Comparison of ENCODE assay signal across 8 cellular contexts in the genomic region with DNA sequence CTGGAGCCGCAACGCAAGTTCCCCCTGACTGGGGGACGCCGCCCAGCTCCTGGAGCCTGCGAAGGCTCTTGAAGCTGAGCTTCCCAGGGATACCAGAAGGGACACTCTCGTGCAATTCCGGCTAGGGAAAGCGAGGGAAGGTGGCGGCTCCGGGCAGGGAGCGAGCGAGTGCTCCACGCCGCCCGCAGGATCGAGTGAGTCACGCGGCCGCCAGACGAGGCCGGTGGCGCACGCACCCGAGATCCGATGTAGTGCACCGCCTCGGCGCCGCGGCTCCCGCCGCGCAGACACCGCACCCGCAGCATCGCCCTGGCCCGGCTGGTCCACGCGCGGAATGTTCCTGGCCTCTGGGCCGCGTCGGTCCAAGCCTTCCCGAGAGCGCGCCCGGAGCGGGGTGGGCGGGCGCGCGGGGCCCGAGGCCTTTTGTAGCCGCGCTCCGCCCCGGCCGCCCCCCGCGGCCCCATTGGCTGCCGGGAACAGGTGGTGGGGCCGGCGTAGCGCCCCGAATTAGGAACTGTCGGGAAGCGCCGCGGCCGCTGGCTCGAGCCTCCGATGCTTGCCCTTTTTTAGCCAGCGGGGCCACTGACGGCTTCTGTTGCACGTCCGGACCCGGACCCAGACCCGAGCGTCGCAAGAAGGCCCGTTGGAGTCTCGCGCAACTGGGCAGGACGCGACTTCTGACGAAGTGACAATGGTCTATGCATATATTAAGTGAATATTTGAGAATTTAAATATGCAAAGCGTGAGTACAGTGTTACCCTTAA. TPM values are rescaled to one million over a fixed set of nuclear protein-coding genes. Genes with fewer than 3 reads are reported as not detected.
DNase-seq lines count a peak whose midpoint lies in the region; ATAC-seq and TF ChIP-seq lines count a peak whose summit lies in the region.

Gene GATM (minus strand): TSS at position 396 of the 764 bp plus-strand sequence. CDS start 91 bp downstream, at position 305.

- POLR2A ChIA-PET in T-cell (lab: Charles Lee) = no interaction called here

- ATAC-seq in GM21526 (IDR thresholded peaks at IDR 0.05; ENCODE audit: low FRiP score, unreplicated experiment) = peak; percentile 79
- peak; percentile 78 to 86 (median 84) for ATAC-seq in T-cell (replicated peaks in 1 of 4)

- H3K4me1 ChIP-seq in HUES6 (ENCODE audit: control insufficient read depth, insufficient read depth, low read length) = peaks cover 17% of the 10 kb centered on the region; the same call in 1 of the 2 replicates
- H3K4me1 ChIP-seq in iPS-15b (ENCODE audit: control insufficient read depth, insufficient read depth, low read length) = peaks cover 5% of the 10 kb centered on the region
- peaks cover 0 to 55% (median 33%) of the 10 kb centered on the region in 4 donors for H3K4me1 ChIP-seq in sigmoid colon

- peak; percentile 32 to 57 for TF ChIP-seq POLR2A in sigmoid colon (IDR thresholded peaks at IDR 0.05)

- no peaks in the 10 kb centered on the region for H3K36me3 Mint-ChIP-seq in T-cell

- CTCF ChIA-PET in T-cell (lab: Charles Lee) = no interaction called here

- H3K27me3 Mint-ChIP-seq in T-cell = peaks cover 59% of the 10 kb centered on the region in 2 donors

- peak within 1 kb of the TSS; percentile 73 to 82 (median 76) for H3K4me3 Mint-ChIP-seq in T-cell

- TF ChIP-seq EP300 in sigmoid colon (IDR thresholded peaks at IDR 0.05) = peak in 1 of 4 donors; percentile 21

- H3K4me1 Mint-ChIP-seq in T-cell = peaks cover 20 to 25% (median 22%) of the 10 kb centered on the region in 3 donors

- H3K9me3 ChIP-seq in HUES6 (ENCODE audit: control insufficient read depth, insufficient read depth, low read depth, low read length) (no peaks in the 10 kb centered on the region), iPS-15b (ENCODE audit: control insufficient read depth, insufficient read depth, low read length) (no peaks in the 10 kb centered on the region), sigmoid colon (no peaks in the 10 kb centered on the region)

- H3K27ac Mint-ChIP-seq in T-cell = no peak within 1 kb of the TSS

- TF ChIP-seq CTCF in brain microvascular endothelial cell (IDR thresholded peaks at IDR 0.05; ENCODE audit: low read depth, low read length, missing control alignments) = peak; percentile 70
- peak; percentile 9 to 59 (median 39) for TF ChIP-seq CTCF in sigmoid colon (IDR thresholded peaks at IDR 0.05)

- H3K27ac ChIP-seq in HUES6 (ENCODE audit: low read depth, low read length) (no peak within 1 kb of the TSS; the same call in 1 of the 2 replicates), brain microvascular endothelial cell (no peak within 1 kb of the TSS), sigmoid colon (peak within 1 kb of the TSS; percentile 82 to 93 (median 90))

- H3K27me3 ChIP-seq in HUES6 (ENCODE audit: control insufficient read depth, insufficient read depth, low read length) = peaks cover 53% of the 10 kb centered on the region
- peaks cover 35% of the 10 kb centered on the region for H3K27me3 ChIP-seq in brain microvascular endothelial cell (replicated peaks)
- peaks cover 58% of the 10 kb centered on the region for H3K27me3 ChIP-seq in iPS-15b (ENCODE audit: control insufficient read depth, insufficient read depth, low read length)
- no peaks in the 10 kb centered on the region for H3K27me3 ChIP-seq in sigmoid colon

- H3K36me3 ChIP-seq in HUES6 (ENCODE audit: control insufficient read depth, insufficient read depth, low read length) (no peaks in the 10 kb centered on the region), brain microvascular endothelial cell (replicated peaks) (no peaks in the 10 kb centered on the region), iPS-15b (ENCODE audit: control insufficient read depth, insufficient read depth, low read length) (no peaks in the 10 kb centered on the region), sigmoid colon (peaks cover 0 to 11% (median 0%) of the 10 kb centered on the region in 4 donors)

- H3K9me3 Mint-ChIP-seq in T-cell = no peaks in the 10 kb centered on the region

- peak within 1 kb of the TSS; percentile 60 for H3K9ac ChIP-seq in HUES6 (ENCODE audit: low read length)
- peak within 1 kb of the TSS; percentile 60 for H3K9ac ChIP-seq in iPS-15b (ENCODE audit: low read depth, low read length)

- 8 to 29% methylated on average over 87 of the region's 87 CpGs for WGBS in sigmoid colon, 2 donors

- peak; percentile 59 for DNase-seq in GM04504 (ENCODE audit: low read depth)
- peak in 21 of 34 experiments; percentile 4 to 45 (median 15) for DNase-seq in T-cell
- DNase-seq in brain microvascular endothelial cell = peak; percentile 70
- DNase-seq in sigmoid colon = peak; percentile 94
- DNase-seq in NAMALWA (ENCODE audit: low spot score) = no peak

- in situ Hi-C loops in brain microvascular endothelial cell (cut with HindIII; ENCODE audit: low pct_ligation_motif_present, low sequenced_read_pairs) = no loop called here

- intact Hi-C loops in sigmoid colon (cut with DNase I) = loop anchor here (1.0 to 10.0 kb wide), 5 partner anchors 21 to 844 kb away; partner anchors contain the start of genes B2M, EIF3J and PATL2

- H3K4me3 ChIP-seq in HUES6 (ENCODE audit: low read depth, low read length) (peak within 1 kb of the TSS; percentile 67), brain microvascular endothelial cell (ENCODE audit: low read depth, low read length) (peak within 1 kb of the TSS; percentile 43), iPS-15b (ENCODE audit: low read depth, low read length) (peak within 1 kb of the TSS; percentile 82), sigmoid colon (peak within 1 kb of the TSS; percentile 53 to 65 (median 58))

RNA-seq across cellular contexts. Expression of gene GATM, which starts in this region (rescaled TPM):
- total RNA-seq in T-cell (1 to 10 TPM in 3 of 5 donors, under 1 TPM in 2; 0.49 to 5.5 (median 2.0) TPM), sigmoid colon (10 to 100 TPM; 38.4 to 51.4 (median 42.0) TPM)
- 10 to 100 TPM; 10.2 to 12.0 (median 10.3) TPM for polyA plus RNA-seq in sigmoid colon

Comparison
In these comparisons a context has a peak if more than half of its experiments do, and no peak if none do; other contexts are left out.
1. RNA of gene GATM (total RNA-seq): 38.4 to 51.4 TPM in sigmoid colon; 0.49 to 5.5 TPM in T-cell; every median in the first group is over 4 times any median in the second.
2. H3K27ac ChIP-seq: peak in sigmoid colon (4 of 4); none in HUES6 (single experiment) and brain microvascular endothelial cell (single experiment).
3. Peak in every context shown above with its lines, with median percentiles within 50 percentile points of each other: H3K4me3 ChIP-seq.